Comparison of ENCODE assay signal across 17 cellular contexts in genomic region chr7:75969704-75970498, GRCh38. TPM values are rescaled to one million over a fixed set of nuclear protein-coding genes. Genes with fewer than 3 reads are reported as not detected.
DNase-seq lines count a peak whose midpoint lies in the region; ATAC-seq, FAIRE-seq and TF ChIP-seq lines count a peak whose summit lies in the region.
"Had no signal": no experiment of that assay in that cellular context is flagged by ENCODE, and none has a peak within 500 bp of the region (broad histone marks: within the 10 kb centered on the region; RNA-seq: fewer than 3 reads in every experiment).

No MANE protein-coding gene starts in this region.

- no peaks in the 10 kb centered on the region for H3K9me3 ChIP-seq in left ventricle myocardium inferior (replicated peaks)
- H3K9me3 ChIP-seq in right cardiac atrium (ENCODE audit: control insufficient read depth, low read length), result no peaks in the 10 kb centered on the region
- H3K9me3 ChIP-seq: A549, SK-N-SH had no signal

- H3K4me3 ChIP-seq in left ventricle myocardium inferior, result no peak overlapping the region
- no peak overlapping the region for H3K4me3 ChIP-seq in right cardiac atrium (ENCODE audit: low read length)
- H3K4me3 ChIP-seq in rectal smooth muscle tissue (ENCODE audit: low read length), result no peak overlapping the region
- H3K4me3 ChIP-seq: A549 had no signal

- H3K27me3 ChIP-seq in left ventricle myocardium inferior (ENCODE audit: low read depth) (no peaks in the 10 kb centered on the region), right cardiac atrium (ENCODE audit: control insufficient read depth, insufficient read depth) (no peaks in the 10 kb centered on the region), rectal smooth muscle tissue (ENCODE audit: control insufficient read depth, insufficient read depth, low read length) (no peaks in the 10 kb centered on the region)

- H3K36me3 Mint-ChIP-seq in natural killer cell treated with Interleukin-12 subunit alpha and Interleukin-12 subunit beta and Interleukin-15 and Interleukin-18, amount 100 ng/mL, for 72 hours, result peaks cover 9% of the 10 kb centered on the region

- no peak for FAIRE-seq in urothelium cell line (lab: Jason Lieb, UNC)
- FAIRE-seq: A549, colon, GM12892 had no signal

- no peaks in the 10 kb centered on the region for H3K9me3 Mint-ChIP-seq in natural killer cell treated with Interleukin-12 subunit alpha and Interleukin-12 subunit beta and Interleukin-15 and Interleukin-18, amount 100 ng/mL, for 72 hours
- H3K9me3 Mint-ChIP-seq: CD4-positive, alpha-beta memory T cell; naive thymus-derived CD8-positive, alpha-beta T cell; stimulated activated naive B cell treated with anti-CD40 and anti-IgM and Interleukin-4, amounts not matched to agents 10 μg/mL and 1 μg/mL and 100 μg/mL, for 72 hours had no signal

- H3K4me1 Mint-ChIP-seq in natural killer cell treated with Interleukin-12 subunit alpha and Interleukin-12 subunit beta and Interleukin-15 and Interleukin-18, amount 100 ng/mL, for 72 hours (ENCODE audit: low read depth in 2 of 2), result peaks cover 0 to 16% of the 10 kb centered on the region in 2 donors
- H3K4me1 Mint-ChIP-seq: CD4-positive, alpha-beta memory T cell had no signal

- 91% methylated on average over 30 of the region's 30 CpGs for WGBS in right cardiac atrium

- ATAC-seq in right cardiac atrium, result no peak
- no peak for ATAC-seq in natural killer cell treated with Interleukin-12 subunit alpha and Interleukin-12 subunit beta and Interleukin-15 and Interleukin-18, amount 100 ng/mL, for 72 hours
- ATAC-seq in HG02763 (IDR thresholded peaks at IDR 0.05; ENCODE audit: unreplicated experiment), result no peak
- ATAC-seq: A549; naive thymus-derived CD8-positive, alpha-beta T cell; stimulated activated naive B cell treated with anti-CD40 and anti-IgM and Interleukin-4, amounts not matched to agents 10 μg/mL and 1 μg/mL and 100 μg/mL, for 72 hours had no signal

- H3K4me1 ChIP-seq in left ventricle myocardium inferior (peaks cover 82% of the 10 kb centered on the region), right cardiac atrium (ENCODE audit: control insufficient read depth, insufficient read depth, low read length) (peaks cover 17% of the 10 kb centered on the region), rectal smooth muscle tissue (ENCODE audit: control insufficient read depth, insufficient read depth, low read length) (peaks cover 44% of the 10 kb centered on the region)

- H3K4me3 Mint-ChIP-seq in natural killer cell treated with Interleukin-12 subunit alpha and Interleukin-12 subunit beta and Interleukin-15 and Interleukin-18, amount 100 ng/mL, for 72 hours, result no peak overlapping the region
- H3K4me3 Mint-ChIP-seq: CD4-positive, alpha-beta memory T cell; naive thymus-derived CD8-positive, alpha-beta T cell; stimulated activated naive B cell treated with anti-CD40 and anti-IgM and Interleukin-4, amounts not matched to agents 10 μg/mL and 1 μg/mL and 100 μg/mL, for 72 hours had no signal

- no peak overlapping the region for H3K27ac Mint-ChIP-seq in natural killer cell treated with Interleukin-12 subunit alpha and Interleukin-12 subunit beta and Interleukin-15 and Interleukin-18, amount 100 ng/mL, for 72 hours

- H3K36me3 ChIP-seq in left ventricle myocardium inferior, result peaks cover 24% of the 10 kb centered on the region
- peaks cover 2% of the 10 kb centered on the region for H3K36me3 ChIP-seq in rectal smooth muscle tissue (ENCODE audit: control insufficient read depth, insufficient read depth, low read length)

- intact Hi-C loops in left ventricle myocardium inferior (cut with micrococcal nuclease), result no loop called here
- intact Hi-C loops in right cardiac atrium (cut with DNase I), result loop anchor here in 1 of 4 donors (10.0 kb wide), 1 partner anchor 55 kb away; the partner anchor contains the start of gene POR

- no peak for DNase-seq in left ventricle myocardium inferior
- no peak for DNase-seq in right cardiac atrium
- peak; percentile 60 for DNase-seq in islet precursor cell
- no peak for DNase-seq in urothelium cell line (ENCODE audit: low spot score)
- DNase-seq in natural killer cell treated with Interleukin-12 subunit alpha and Interleukin-12 subunit beta and Interleukin-15 and Interleukin-18, amount 100 ng/mL, for 72 hours (ENCODE audit: low spot score), result no peak
- DNase-seq in GDM1 (lab: John Stamatoyannopoulos, UW), result no peak
- DNase-seq: activated CD4-positive, alpha-beta T cell treated with anti-CD3 and anti-CD28 coated beads, Interleukin-2, amount 50 U/mL, for 48 hours; CD4-positive, alpha-beta memory T cell; hippocampal formation; stimulated activated naive B cell treated with anti-CD40 and anti-IgM and Interleukin-4, amounts not matched to agents 10 μg/mL and 1 μg/mL and 100 μg/mL, for 72 hours had no signal

- TF ChIP-seq CTCF in left ventricle myocardium inferior (IDR thresholded peaks at IDR 0.05; ENCODE audit: borderline replicate concordance), result no peak

- no peaks in the 10 kb centered on the region for H3K27me3 Mint-ChIP-seq in natural killer cell treated with Interleukin-12 subunit alpha and Interleukin-12 subunit beta and Interleukin-15 and Interleukin-18, amount 100 ng/mL, for 72 hours
- H3K27me3 Mint-ChIP-seq: CD4-positive, alpha-beta memory T cell; naive thymus-derived CD8-positive, alpha-beta T cell; stimulated activated naive B cell treated with anti-CD40 and anti-IgM and Interleukin-4, amounts not matched to agents 10 μg/mL and 1 μg/mL and 100 μg/mL, for 72 hours had no signal

- H3K27ac ChIP-seq in left ventricle myocardium inferior (replicated peaks) (peak overlapping the region; percentile 89), right cardiac atrium (ENCODE audit: low read length) (no peak overlapping the region), rectal smooth muscle tissue (ENCODE audit: low read depth, low read length) (peak overlapping the region; percentile 97)

- no peak overlapping the region for H3K9ac ChIP-seq in rectal smooth muscle tissue (ENCODE audit: low read length)
- H3K9ac ChIP-seq: SK-N-SH had no signal

RNA-seq across cellular contexts. Expression of gene TMEM120A, which starts 24.5 kb away (rescaled TPM):
- 163 TPM for total RNA-seq in left ventricle myocardium inferior
- total RNA-seq in right cardiac atrium, result 100 to 1,000 TPM in 1 of 4 donors, 10 to 100 TPM in 3; 67.7 to 111 (median 82.3) TPM
- polyA plus RNA-seq in right cardiac atrium, result 88.7 TPM
- total RNA-seq in natural killer cell treated with Interleukin-12 subunit alpha and Interleukin-12 subunit beta and Interleukin-15 and Interleukin-18, amount 100 ng/mL, for 72 hours, result 100 to 1,000 TPM in 1 of 2 donors, 10 to 100 TPM in 1; 93.9 to 218 TPM

RNA-seq across cellular contexts. Expression of gene POR, which starts 54.9 kb away (rescaled TPM):
- 72.9 TPM for total RNA-seq in left ventricle myocardium inferior
- total RNA-seq in right cardiac atrium, result 100 to 1,000 TPM in 1 of 4 donors, 10 to 100 TPM in 3; 59.8 to 122 (median 62.7) TPM
- 47.4 TPM for polyA plus RNA-seq in right cardiac atrium
- 100 to 1,000 TPM; 112 to 164 TPM for total RNA-seq in natural killer cell treated with Interleukin-12 subunit alpha and Interleukin-12 subunit beta and Interleukin-15 and Interleukin-18, amount 100 ng/mL, for 72 hours
